In genomic region chrX:101009086-101009485, GRCh38 we compare ENCODE assay signal across 22 cellular contexts. TPM values are rescaled to one million over a fixed set of nuclear protein-coding genes. Genes with fewer than 3 reads are reported as not detected.
A peak's percentile ranks its signal among the peaks of the same experiment; 100 is the strongest.
DNase-seq lines count a peak whose midpoint lies in the region; FAIRE-seq and TF ChIP-seq lines count a peak whose summit lies in the region.
"Had no signal": no experiment of that assay in that cellular context is flagged by ENCODE, and none has a peak within 500 bp of the region (broad histone marks: within the 10 kb centered on the region; RNA-seq: fewer than 3 reads in every experiment).

No MANE protein-coding gene starts in this region.

- BruUV-seq in endothelial cell of umbilical vein (replicated peaks; lab: Mats Ljungman, UMichigan), result no TSS peak

- no peaks in the 10 kb centered on the region for H3K36me3 ChIP-seq in endothelial cell of umbilical vein (ENCODE audit: control insufficient read depth in 2 of 2, extremely low read depth in 1 of 2, insufficient read depth in 2 of 2, low read length in 2 of 2)
- H3K36me3 ChIP-seq: MG63 had no signal

- no peak overlapping the region for H2AFZ ChIP-seq in endothelial cell of umbilical vein (ENCODE audit: low read depth, low read length)
- H2AFZ ChIP-seq: PC-9 had no signal

- no peak for FAIRE-seq in endothelial cell of umbilical vein (lab: Jason Lieb, UNC)

- POLR2A ChIA-PET in endothelial cell of umbilical vein (lab: Charles Lee), result no interaction called here

- no peak overlapping the region for H3K9ac ChIP-seq in endothelial cell of umbilical vein (replicated peaks; ENCODE audit: extremely low read depth, insufficient read depth, low read length)

- H4K20me1 ChIP-seq in endothelial cell of umbilical vein (replicated peaks; ENCODE audit: control insufficient read depth, extremely low read depth, insufficient read depth, low read length), result no peaks in the 10 kb centered on the region

- H3K4me3 ChIP-seq in endothelial cell of umbilical vein (replicated peaks in 1 of 3; ENCODE audit: insufficient read depth in 1 of 3, low read depth in 1 of 3, low read length in 3 of 3), result no peak overlapping the region
- H3K4me3 ChIP-seq: MG63, PC-9 had no signal

- H3K9me3 ChIP-seq in endothelial cell of umbilical vein (replicated peaks; ENCODE audit: control insufficient read depth, insufficient read depth, low read length), result no peaks in the 10 kb centered on the region
- H3K9me3 ChIP-seq: MG63 had no signal

- intact Hi-C loops in endothelial cell of umbilical vein (cut with micrococcal nuclease), result no loop called here

- CTCF ChIA-PET in endothelial cell of umbilical vein (lab: Charles Lee), result no interaction called here

- peaks cover 7% of the 10 kb centered on the region for H3K4me1 ChIP-seq in endothelial cell of umbilical vein (ENCODE audit: control insufficient read depth, extremely low read depth, insufficient read depth, low read length)

- H3K27me3 ChIP-seq in endothelial cell of umbilical vein (ENCODE audit: control insufficient read depth in 2 of 2, insufficient read depth in 2 of 2, low read length in 2 of 2), result no peaks in the 10 kb centered on the region
- H3K27me3 ChIP-seq: MG63 had no signal

- no peaks in the 10 kb centered on the region for H3K9me1 ChIP-seq in endothelial cell of umbilical vein (replicated peaks; ENCODE audit: control insufficient read depth, extremely low read depth, insufficient read depth, low read length)

- TF ChIP-seq POLR2A in endothelial cell of umbilical vein (IDR thresholded peaks at IDR 0.05; ENCODE audit: low read depth, low read length), result no peak

- dilution Hi-C loops in endothelial cell of umbilical vein (cut with MboI; ENCODE audit: extremely low pct_ligation_motif_present, low sequenced_read_pairs), result no loop called here

- no peak for TF ChIP-seq CTCF in endothelial cell of umbilical vein (IDR thresholded peaks at IDR 0.05; ENCODE audit: extremely low read depth in 1 of 2, insufficient read depth in 1 of 2, low read depth in 1 of 2, low read length in 2 of 2)

- no peak overlapping the region for H3K27ac ChIP-seq in endothelial cell of umbilical vein (ENCODE audit: insufficient read depth, low read depth, low read length)
- H3K27ac ChIP-seq: C4-2B, PC-9, RWPE1 had no signal

- DNase-seq in EH (ENCODE audit: low read depth) (peak; percentile 61), LHCN-M2 (ENCODE audit: low read depth) (peak; percentile 15), endothelial cell of umbilical vein (ENCODE audit: low read depth, low spot score) (peak; percentile 5), iris pigment epithelial cell (ENCODE audit: low read depth) (peak; percentile 58), ACHN (no peak), H4 (ENCODE audit: low spot score) (no peak), DMS153 treated with DMSO at 0.1 percent for 48 hours (lab: John Stamatoyannopoulos, UW; ENCODE audit: unreplicated experiment) (no peak)
- DNase-seq: AML-193, GF-D8, GOT3, KG1, MG63, NCI-H1092, NCI-H1436 treated with DMSO at 0.1 percent for 48 hours, NCI-H2029 treated with DMSO at 0.1 percent for 48 hours, NCI-H2171, NCI-H526, PC-9, SIG-M5 had no signal

- in situ Hi-C loops in ACHN (cut with HindIII; ENCODE audit: low pct_ligation_motif_present, low pct_unique_long_range_greater_than_20kb, low sequenced_read_pairs), result no loop called here

- no peaks in the 10 kb centered on the region for H3K79me2 ChIP-seq in endothelial cell of umbilical vein (ENCODE audit: control insufficient read depth, insufficient read depth, low read length)

- no peak overlapping the region for H3K4me2 ChIP-seq in endothelial cell of umbilical vein (ENCODE audit: insufficient read depth, low read length)
- H3K4me2 ChIP-seq: PC-9 had no signal

TF ChIP-seq in endothelial cell of umbilical vein, 7 proteins besides CTCF, POLR2A, EP300 and RAD21:
- TF ChIP-seq MAX (IDR thresholded peaks at IDR 0.05; ENCODE audit: insufficient read depth, insufficient read length), result no peak
- TF ChIP-seq JUN (IDR thresholded peaks at IDR 0.05; ENCODE audit: borderline replicate concordance, insufficient read depth, insufficient read length, low read depth), result no peak
- TF ChIP-seq FOS (IDR thresholded peaks at IDR 0.05; ENCODE audit: borderline replicate concordance, insufficient read depth, low read length), result no peak
- TF ChIP-seq EZH2 (IDR thresholded peaks at IDR 0.05; ENCODE audit: borderline replicate concordance, low read depth, low read length, severe bottlenecking), result no peak
- TF ChIP-seq POLR2AphosphoS5 (IDR thresholded peaks at IDR 0.05; ENCODE audit: insufficient read depth, low read depth, low read length), result no peak
- no peak for TF ChIP-seq GATA2 (IDR thresholded peaks at IDR 0.05; ENCODE audit: insufficient read depth, insufficient read length, low read depth, low read length)
- TF ChIP-seq MYC (IDR thresholded peaks at IDR 0.05; ENCODE audit: low read depth, low read length), result no peak

RNA-seq across cellular contexts. Expression of gene ARL13A, which starts 39.6 kb away (rescaled TPM):
- total RNA-seq in LHCN-M2 (2014; rRNA removed) (not detected in 2 replicates), endothelial cell of umbilical vein (not detected in 2 replicates)
- polyA plus RNA-seq in LHCN-M2 (2012), result not detected
- polyA plus RNA-seq in endothelial cell of umbilical vein, result not detected in 2 replicates
- polyA plus RNA-seq in endothelial cell of umbilical vein (2011; cell fraction: cytosol; rRNA removed), result not detected in 2 replicates
- not detected in 2 replicates for polyA plus RNA-seq in endothelial cell of umbilical vein (2011; cell fraction: nucleus; rRNA removed)
- polyA plus RNA-seq in endothelial cell of umbilical vein (2012), result 0.15 and 0.18 TPM in 2 replicates
- polyA minus RNA-seq in endothelial cell of umbilical vein, result not detected in 2 replicates
- polyA minus RNA-seq in endothelial cell of umbilical vein (2011; cell fraction: cytosol; rRNA and poly(A)+ RNA removed), result not detected
- polyA minus RNA-seq in endothelial cell of umbilical vein (2011; cell fraction: nucleus; rRNA and poly(A)+ RNA removed), result not detected in 2 replicates
- not detected in 2 replicates for total RNA-seq in H4 (2014; rRNA removed; shearing (Covaris generic))
- total RNA-seq: A673, PC-9 had no signal

RNA-seq across cellular contexts. Expression of gene TRMT2B, which starts 42.8 kb away (rescaled TPM):
- 15.6 and 15.9 TPM in 2 replicates for total RNA-seq in LHCN-M2 (2014; rRNA removed)
- 7.7 TPM for polyA plus RNA-seq in LHCN-M2 (2012)
- 21.3 and 22.9 TPM in 2 replicates for total RNA-seq in endothelial cell of umbilical vein
- polyA plus RNA-seq in endothelial cell of umbilical vein, result 15.8 and 18.3 TPM in 2 replicates
- polyA plus RNA-seq in endothelial cell of umbilical vein (2011; cell fraction: cytosol; rRNA removed), result 16.3 and 16.6 TPM in 2 replicates
- 28.5 and 32.5 TPM in 2 replicates for polyA plus RNA-seq in endothelial cell of umbilical vein (2011; cell fraction: nucleus; rRNA removed)
- polyA plus RNA-seq in endothelial cell of umbilical vein (2012), result 16.3 and 19.1 TPM in 2 replicates
- 33.5 and 34.2 TPM in 2 replicates for polyA minus RNA-seq in endothelial cell of umbilical vein
- 13.9 TPM for polyA minus RNA-seq in endothelial cell of umbilical vein (2011; cell fraction: cytosol; rRNA and poly(A)+ RNA removed)
- polyA minus RNA-seq in endothelial cell of umbilical vein (2011; cell fraction: nucleus; rRNA and poly(A)+ RNA removed), result 16.5 and 34.3 TPM in 2 replicates
- total RNA-seq in H4 (2014; rRNA removed; shearing (Covaris generic)), result 10.1 and 13.2 TPM in 2 replicates

Comparison
In these comparisons a context has a peak if more than half of its experiments do, and no peak if none do; other contexts are left out.
1. DNase-seq: peak in EH (single experiment), LHCN-M2 (single experiment), endothelial cell of umbilical vein (single experiment) and iris pigment epithelial cell (single experiment); none in ACHN (single experiment), H4 (single experiment) and DMS153 treated with DMSO at 0.1 percent for 48 hours (single experiment).